8 cellular contexts compared by ENCODE assay signal in the genomic region with DNA sequence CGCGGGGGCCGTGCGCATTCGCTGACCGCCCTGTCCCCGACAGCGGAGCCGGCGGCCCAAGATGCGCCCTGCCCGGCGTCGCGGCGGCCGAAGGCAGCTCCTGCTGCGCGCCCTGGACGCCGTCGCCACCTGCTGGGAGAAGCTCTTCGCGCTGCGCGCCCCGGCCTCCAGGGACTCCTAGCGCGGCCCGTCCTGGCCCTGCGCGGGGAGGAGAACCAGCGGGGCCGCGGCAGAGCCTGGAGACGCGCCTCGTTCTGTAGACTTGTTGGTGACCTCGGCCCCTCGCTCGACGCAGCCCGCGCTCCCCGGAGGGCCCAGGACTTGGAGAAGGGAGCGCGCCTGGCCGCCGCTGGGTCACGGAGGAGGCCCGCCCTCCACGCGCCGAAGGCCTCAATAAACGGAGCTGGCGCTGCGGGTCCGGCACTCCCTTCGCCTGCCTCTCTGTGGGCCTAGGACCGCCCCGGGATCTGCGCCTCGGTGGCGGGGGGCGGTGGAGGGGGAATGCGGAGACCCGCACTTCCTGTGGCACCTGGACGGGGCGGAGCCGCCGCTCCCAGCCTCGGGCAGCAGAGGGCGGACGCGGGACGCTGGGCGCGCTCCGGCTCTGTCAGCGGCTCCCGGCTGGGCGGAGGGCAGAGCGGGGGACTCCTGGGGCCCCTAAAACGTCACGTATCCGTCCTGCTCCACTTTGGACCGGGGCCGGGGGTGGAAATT. TPM values are rescaled to one million over a fixed set of nuclear protein-coding genes. Genes with fewer than 3 reads are reported as not detected.
DNase-seq lines count a peak whose midpoint lies in the region; ATAC-seq, FAIRE-seq and TF ChIP-seq lines count a peak whose summit lies in the region.

No MANE protein-coding gene starts in this region.

- no peaks in the 10 kb centered on the region for H3K9me3 Mint-ChIP-seq in CD8-positive, alpha-beta memory T cell

- H3K4me3 ChIP-seq in CD8-positive, alpha-beta memory T cell (ENCODE audit: low read length): peak overlapping the region; percentile 49
- H3K4me3 ChIP-seq in IMR-90 (ENCODE audit: insufficient read depth, low read depth, low read length) (peak overlapping the region; percentile 32), prostate gland (peak overlapping the region; percentile 28 to 35)

- no peak overlapping the region for H3K4ac ChIP-seq in IMR-90 (ENCODE audit: low read depth, low read length)

- dilution Hi-C loops in IMR-90 (cut with HindIII; ENCODE audit: low sequenced_read_pairs, unreplicated experiment): no loop called here

- no peak overlapping the region for H3K9ac ChIP-seq in IMR-90 (ENCODE audit: low read depth, low read length)

- H3K27ac ChIP-seq in CD8-positive, alpha-beta memory T cell (ENCODE audit: low read depth, low read length): no peak overlapping the region
- no peak overlapping the region for H3K27ac ChIP-seq in IMR-90 (ENCODE audit: insufficient read depth, low read length)
- peak overlapping the region; percentile 38 to 51 for H3K27ac ChIP-seq in prostate gland

- peak; percentile 63 to 82 (median 66) for DNase-seq in CD8-positive, alpha-beta memory T cell
- DNase-seq in IMR-90: peak; percentile 67
- peak; percentile 92 for DNase-seq in activated effector memory CD4-positive, alpha-beta T cell treated with anti-CD3 and anti-CD28 coated beads, Interleukin-2, amount 50 U/mL, for 16 hours
- DNase-seq in head of caudate nucleus: peak in 40 of 42 donors; percentile 19 to 79 (median 57)
- DNase-seq in prostate gland (ENCODE audit: low spot score): peak; percentile 54
- peak; percentile 90 for DNase-seq in urothelium cell line (ENCODE audit: low spot score)

- POLR2A ChIA-PET in CD8-positive, alpha-beta memory T cell (lab: Charles Lee): interaction anchor here (0.7 to 1.6 kb wide), 7 partner anchors 16 to 518 kb away, joined by 4 to 15 read pairs (median 4); a partner anchor contains a TSS
- POLR2A ChIA-PET in IMR-90 (lab: Charles Lee; ENCODE audit: unreplicated experiment): no interaction called here

- peaks cover 0 to 7% (median 0%) of the 10 kb centered on the region in 3 donors for H3K36me3 Mint-ChIP-seq in CD8-positive, alpha-beta memory T cell

- H4K20me1 ChIP-seq in IMR-90 (ENCODE audit: insufficient read depth, low read length): peaks cover 5% of the 10 kb centered on the region; the same call in 1 of the 2 replicates

- H2AK9ac ChIP-seq in IMR-90 (replicated peaks; ENCODE audit: low read depth, low read length, poor library complexity): peak overlapping the region; percentile 26

- H2BK15ac ChIP-seq in IMR-90 (ENCODE audit: low read depth, low read length): no peak overlapping the region

- no peak overlapping the region for H3K23ac ChIP-seq in IMR-90 (ENCODE audit: low read depth, low read length)

- H3K14ac ChIP-seq in IMR-90 (replicated peaks; ENCODE audit: low read depth, low read length): no peak overlapping the region

- peak overlapping the region in 1 of 8 donors; percentile 84 for H3K27ac Mint-ChIP-seq in CD8-positive, alpha-beta memory T cell

- TF ChIP-seq POLR2A in IMR-90 (IDR thresholded peaks at IDR 0.05; ENCODE audit: low read depth, low read length) (no peak), Raji (IDR thresholded peaks at IDR 0.05; ENCODE audit: insufficient read depth, low read depth, low read length) (peak; percentile 50), prostate gland (IDR thresholded peaks at IDR 0.05) (no peak)

- H4K8ac ChIP-seq in IMR-90 (ENCODE audit: low read depth in 2 of 2, low read length in 2 of 2): no peak overlapping the region

- no peak overlapping the region for H3K56ac ChIP-seq in IMR-90 (ENCODE audit: extremely low read depth, insufficient read depth, low read length)

- peaks cover 0 to 6% of the 10 kb centered on the region in 2 donors for H3K27me3 Mint-ChIP-seq in CD8-positive, alpha-beta memory T cell

- H3K9me1 ChIP-seq in IMR-90 (ENCODE audit: insufficient read depth, low read length): no peaks in the 10 kb centered on the region

- no peaks in the 10 kb centered on the region for H3K9me3 ChIP-seq in CD8-positive, alpha-beta memory T cell (ENCODE audit: low read length)
- H3K9me3 ChIP-seq in IMR-90 (ENCODE audit: control insufficient read depth, insufficient read depth, low read length) (no peaks in the 10 kb centered on the region), prostate gland (no peaks in the 10 kb centered on the region)

- no peak overlapping the region for H2BK5ac ChIP-seq in IMR-90 (ENCODE audit: low read depth, low read length, poor library complexity, severe bottlenecking)

- in situ Hi-C loops in IMR-90 (cut with MboI; ENCODE audit: low sequenced_read_pairs): no loop called here

- no peak overlapping the region for H4K91ac ChIP-seq in IMR-90 (ENCODE audit: insufficient read depth, low read depth, low read length)

- H4K5ac ChIP-seq in IMR-90 (ENCODE audit: low read depth, low read length): no peak overlapping the region

- peak overlapping the region; percentile 91 for H2AFZ ChIP-seq in IMR-90 (replicated peaks; ENCODE audit: low read length, poor library complexity)

- H3K4me1 Mint-ChIP-seq in CD8-positive, alpha-beta memory T cell: peaks cover 24 to 78% (median 33%) of the 10 kb centered on the region in 3 donors

- peak overlapping the region; percentile 62; the same call in 1 of the 2 replicates for H3K4me2 ChIP-seq in IMR-90 (ENCODE audit: low read depth, low read length)

- no peak for FAIRE-seq in urothelium cell line (lab: Jason Lieb, UNC)

- no peaks in the 10 kb centered on the region for H3K79me1 ChIP-seq in IMR-90 (ENCODE audit: low read depth in 1 of 2, low read length in 2 of 2)

- BruUV-seq in IMR-90 (replicated peaks; lab: Mats Ljungman, UMichigan): no TSS peak

- 2% methylated on average over 48 of the region's 88 CpGs; no CpG with 5 or more reads in 1 of the 2 experiments for WGBS in IMR-90 (ENCODE audit: extremely low coverage in 2 of 2, insufficient read length in 1 of 2), 2 experiments
- WGBS in prostate gland: 2% methylated on average over 67 of the region's 88 CpGs

- no peak overlapping the region for H2BK20ac ChIP-seq in IMR-90 (ENCODE audit: low read depth, low read length)

- H2AK5ac ChIP-seq in IMR-90 (ENCODE audit: low read depth, low read length): no peak overlapping the region

- H3K36me3 ChIP-seq in CD8-positive, alpha-beta memory T cell (ENCODE audit: insufficient read depth, low read length): no peaks in the 10 kb centered on the region
- H3K36me3 ChIP-seq in IMR-90 (ENCODE audit: control insufficient read depth, insufficient read depth, low read length) (peaks cover 4% of the 10 kb centered on the region; the same call in 1 of the 2 replicates), prostate gland (no peaks in the 10 kb centered on the region)

- H3K4me3 Mint-ChIP-seq in CD8-positive, alpha-beta memory T cell: peak overlapping the region; percentile 48 to 82 (median 59)

- peak; percentile 39 for ATAC-seq in GM19467 (IDR thresholded peaks at IDR 0.05; ENCODE audit: unreplicated experiment)
- ATAC-seq in IMR-90 (ENCODE audit: low read depth): peak; percentile 87

- intact Hi-C loops in IMR-90 (cut with micrococcal nuclease) (loop anchor here (1.0 to 2.0 kb wide), 2 partner anchors 18 to 82 kb away; no protein-coding TSS in a partner anchor), head of caudate nucleus (cut with DNase I) (no loop called here), prostate gland (cut with DNase I) (loop anchor here (2.0 kb wide), 1 partner anchor 82 kb away; no protein-coding TSS in a partner anchor)

- peaks cover 64% of the 10 kb centered on the region for H3K4me1 ChIP-seq in CD8-positive, alpha-beta memory T cell (ENCODE audit: insufficient read depth, low read length)
- peaks cover 5% of the 10 kb centered on the region; the same call in 1 of the 2 replicates for H3K4me1 ChIP-seq in IMR-90 (ENCODE audit: control insufficient read depth, insufficient read depth, low read length)
- peaks cover 3% of the 10 kb centered on the region for H3K4me1 ChIP-seq in prostate gland (replicated peaks)

- TF ChIP-seq RAD21 in IMR-90 (IDR thresholded peaks at IDR 0.05; ENCODE audit: low read length): peak; percentile 62

- H3K18ac ChIP-seq in IMR-90 (ENCODE audit: low read depth, low read length): no peak overlapping the region

- CTCF ChIA-PET in CD8-positive, alpha-beta memory T cell (lab: Charles Lee): interaction anchor here (0.9 to 6.5 kb wide), 39 partner anchors 8 to 543 kb away, joined by 3 to 57 read pairs (median 4); a partner anchor contains a TSS
- CTCF ChIA-PET in IMR-90 (lab: Yijun Ruan, JAX): interaction anchor here (0.8 to 1.9 kb wide), 5 partner anchors 11 to 501 kb away, joined by 3 to 8 read pairs (median 3); a partner anchor contains a TSS

- peak; percentile 69 for TF ChIP-seq CTCF in IMR-90 (conservative IDR thresholded peaks at IDR 0.05; ENCODE audit: low read depth, low read length)
- TF ChIP-seq CTCF in prostate gland (IDR thresholded peaks at IDR 0.05): peak in 3 of 4 experiments; percentile 30 to 62 (median 51)

- H2BK120ac ChIP-seq in IMR-90 (ENCODE audit: low read depth, low read length): no peak overlapping the region

- no peaks in the 10 kb centered on the region for H3K27me3 ChIP-seq in CD8-positive, alpha-beta memory T cell (ENCODE audit: insufficient read depth, low read length, poor library complexity, severe bottlenecking)
- H3K27me3 ChIP-seq in IMR-90 (ENCODE audit: control insufficient read depth, insufficient read depth, low read length): peaks cover 46% of the 10 kb centered on the region
- no peaks in the 10 kb centered on the region for H3K27me3 ChIP-seq in prostate gland (replicated peaks; ENCODE audit: insufficient read depth)

RNA-seq across cellular contexts. Expression of a gene that starts 2.8 kb away (rescaled TPM):
- total RNA-seq in CD8-positive, alpha-beta memory T cell: 1 to 10 TPM; 2.4 to 2.7 TPM
- polyA plus RNA-seq in CD8-positive, alpha-beta memory T cell: 0.40 TPM
- 0.18 and 0.28 TPM in 2 replicates for total RNA-seq in IMR-90 (2012; rRNA removed)
- polyA plus RNA-seq in IMR-90 (2012; rRNA removed): 0.09 and 0.11 TPM in 2 replicates
- 0.04 and 0.11 TPM in 2 replicates for polyA plus RNA-seq in IMR-90 (2012; cell fraction: cytosol; rRNA removed)
- polyA plus RNA-seq in IMR-90 (2012; cell fraction: nucleus; rRNA removed; ENCODE audit: low replicate concordance): 1.0 and 2.4 TPM in 2 replicates
- 1 to 10 TPM in 1 of 2 donors, under 1 TPM in 1; 0.64 to 3.1 TPM for total RNA-seq in prostate gland

RNA-seq across cellular contexts. Expression of a gene that starts 10.7 kb away (rescaled TPM):
- total RNA-seq in CD8-positive, alpha-beta memory T cell: not detected
- not detected for polyA plus RNA-seq in CD8-positive, alpha-beta memory T cell
- not detected in 2 replicates for total RNA-seq in IMR-90 (2012; rRNA removed)
- polyA plus RNA-seq in IMR-90 (2012; rRNA removed): not detected in 2 replicates
- polyA plus RNA-seq in IMR-90 (2012; cell fraction: cytosol; rRNA removed): 0.03 TPM in 1 of 2 replicates, not detected in the other
- polyA plus RNA-seq in IMR-90 (2012; cell fraction: nucleus; rRNA removed; ENCODE audit: low replicate concordance): 0.03 TPM in 1 of 2 replicates, not detected in the other
- total RNA-seq in prostate gland: 10 to 100 TPM in 1 of 2 donors, 1 to 10 TPM in 1; 4.7 to 12.8 TPM

RNA-seq across cellular contexts. Expression of a gene that starts 24.3 kb away (rescaled TPM):
- 10 to 100 TPM; 24.2 to 24.5 TPM for total RNA-seq in CD8-positive, alpha-beta memory T cell
- polyA plus RNA-seq in CD8-positive, alpha-beta memory T cell: 30.9 TPM
- total RNA-seq in IMR-90 (2012; rRNA removed) (8.9 and 9.3 TPM in 2 replicates), prostate gland (10 to 100 TPM; 45.0 to 69.5 TPM)
- 28.9 and 30.0 TPM in 2 replicates for polyA plus RNA-seq in IMR-90 (2012; rRNA removed)
- 53.8 and 63.8 TPM in 2 replicates for polyA plus RNA-seq in IMR-90 (2012; cell fraction: cytosol; rRNA removed)
- 76.1 and 133 TPM in 2 replicates for polyA plus RNA-seq in IMR-90 (2012; cell fraction: nucleus; rRNA removed; ENCODE audit: low replicate concordance)

RNA-seq across cellular contexts. Expression of a gene that starts 40.6 kb away (rescaled TPM):
- 10 to 100 TPM; 35.3 to 36.9 TPM for total RNA-seq in CD8-positive, alpha-beta memory T cell
- polyA plus RNA-seq in CD8-positive, alpha-beta memory T cell: 120 TPM
- total RNA-seq in IMR-90 (2012; rRNA removed) (7.7 and 8.1 TPM in 2 replicates), prostate gland (10 to 100 TPM; 13.3 to 15.1 TPM)
- 17.5 and 21.5 TPM in 2 replicates for polyA plus RNA-seq in IMR-90 (2012; rRNA removed)
- polyA plus RNA-seq in IMR-90 (2012; cell fraction: cytosol; rRNA removed): 9.7 and 22.3 TPM in 2 replicates
- polyA plus RNA-seq in IMR-90 (2012; cell fraction: nucleus; rRNA removed; ENCODE audit: low replicate concordance): 8.4 and 19.7 TPM in 2 replicates

RNA-seq across cellular contexts. Expression of a gene that starts 41.1 kb away (rescaled TPM):
- total RNA-seq in CD8-positive, alpha-beta memory T cell: under 1 TPM; 0.38 to 0.44 TPM
- 0.49 TPM for polyA plus RNA-seq in CD8-positive, alpha-beta memory T cell
- total RNA-seq in IMR-90 (2012; rRNA removed): 0.28 and 0.36 TPM in 2 replicates
- polyA plus RNA-seq in IMR-90 (2012; rRNA removed): 1.1 and 1.2 TPM in 2 replicates
- polyA plus RNA-seq in IMR-90 (2012; cell fraction: cytosol; rRNA removed): 0.80 and 1.9 TPM in 2 replicates
- polyA plus RNA-seq in IMR-90 (2012; cell fraction: nucleus; rRNA removed; ENCODE audit: low replicate concordance): 1.2 and 2.6 TPM in 2 replicates
- total RNA-seq in prostate gland: 1 to 10 TPM; 1.5 to 2.9 TPM

Comparison
In these comparisons a context has a peak if more than half of its experiments do, and no peak if none do; other contexts are left out.
1. H3K27ac ChIP-seq: peak in prostate gland (2 of 2); none in CD8-positive, alpha-beta memory T cell (single experiment) and IMR-90 (single experiment).
2. Peak in every context shown above with its lines, with median percentiles within 50 percentile points of each other: DNase-seq and H3K4me3 ChIP-seq.